In the genomic region with DNA sequence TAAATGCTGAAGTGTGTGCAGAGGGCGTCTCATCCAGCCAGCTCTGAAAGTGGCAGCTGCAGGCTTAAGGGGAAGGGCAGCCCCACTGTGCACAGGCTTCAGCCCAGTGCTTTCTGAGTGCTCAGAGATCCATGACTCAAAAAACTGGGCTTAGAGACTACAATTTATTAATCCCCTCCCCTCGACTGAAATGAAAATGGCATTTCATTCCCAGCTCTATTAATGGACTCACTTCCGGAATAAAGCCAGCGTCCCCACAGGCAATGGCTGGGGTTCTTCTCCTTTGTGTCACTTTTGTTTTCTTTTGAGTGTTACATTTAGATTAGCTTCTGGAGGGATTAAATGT, we compare ENCODE assay signal across 2 cellular contexts.
TF ChIP-seq lines count a peak whose summit lies in the region.

No MANE protein-coding gene starts in this region.

TF ChIP-seq in H1, 55 proteins besides CTCF, POLR2A, EP300 and RAD21:
- TF ChIP-seq EGR1 (IDR thresholded peaks at IDR 0.05; ENCODE audit: borderline replicate concordance, low read depth, low read length) (no peak), RNF2 (IDR thresholded peaks at IDR 0.05; ENCODE audit: borderline replicate concordance, low read depth, low read length, missing control alignments, poor library complexity, severe bottlenecking) (no peak), CREB1 (IDR thresholded peaks at IDR 0.05) (no peak), KDM5A (IDR thresholded peaks at IDR 0.05; ENCODE audit: low read length) (no peak), KDM4A (IDR thresholded peaks at IDR 0.05; ENCODE audit: low read depth, low read length, severe bottlenecking) (no peak), TEAD4 (IDR thresholded peaks at IDR 0.05; ENCODE audit: low read depth, low read length) (no peak), CBX8 (IDR thresholded peaks at IDR 0.05; ENCODE audit: borderline replicate concordance, low read depth, low read length) (no peak), TBP (IDR thresholded peaks at IDR 0.05; ENCODE audit: low read depth, low read length) (no peak), SIRT6 (IDR thresholded peaks at IDR 0.05; ENCODE audit: low read length) (no peak), SP1 (IDR thresholded peaks at IDR 0.05; ENCODE audit: low read depth, low read length) (no peak), CTBP2 (IDR thresholded peaks at IDR 0.05; ENCODE audit: borderline replicate concordance, insufficient read depth, insufficient read length, low read length) (no peak), BACH1 (IDR thresholded peaks at IDR 0.05; ENCODE audit: low read length) (no peak), SP4 (IDR thresholded peaks at IDR 0.05; ENCODE audit: low read length) (no peak), JUND (IDR thresholded peaks at IDR 0.05; ENCODE audit: low read length) (no peak), CHD1 (IDR thresholded peaks at IDR 0.05; ENCODE audit: low read depth, low read length) (no peak), TAF7 (optimal IDR thresholded peaks at IDR 0.05; ENCODE audit: borderline replicate concordance, low read depth, low read length) (no peak), BRCA1 (IDR thresholded peaks at IDR 0.05; ENCODE audit: low read depth, low read length) (no peak), NANOG (IDR thresholded peaks at IDR 0.05; ENCODE audit: insufficient read depth, low read depth, low read length, poor library complexity, severe bottlenecking) (no peak)
- TF ChIP-seq, protein P1, sequence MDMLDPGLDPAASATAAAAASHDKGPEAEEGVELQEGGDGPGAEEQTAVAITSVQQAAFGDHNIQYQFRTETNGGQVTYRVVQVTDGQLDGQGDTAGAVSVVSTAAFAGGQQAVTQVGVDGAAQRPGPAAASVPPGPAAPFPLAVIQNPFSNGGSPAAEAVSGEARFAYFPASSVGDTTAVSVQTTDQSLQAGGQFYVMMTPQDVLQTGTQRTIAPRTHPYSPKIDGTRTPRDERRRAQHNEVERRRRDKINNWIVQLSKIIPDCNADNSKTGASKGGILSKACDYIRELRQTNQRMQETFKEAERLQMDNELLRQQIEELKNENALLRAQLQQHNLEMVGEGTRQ (IDR thresholded peaks at IDR 0.05; ENCODE audit: low read length) = no peak

TF ChIP-seq in WTC11, 78 proteins besides CTCF, POLR2A, EP300 and RAD21:
- TF ChIP-seq ZSCAN18 (CRISPR knock-in tag; IDR thresholded peaks at IDR 0.05) (no peak), ZBTB21 (CRISPR knock-in tag; IDR thresholded peaks at IDR 0.05; ENCODE audit: borderline replicate concordance) (no peak), CBFB (CRISPR knock-in tag; IDR thresholded peaks at IDR 0.05; ENCODE audit: low read depth) (no peak), JAZF1 (CRISPR knock-in tag; IDR thresholded peaks at IDR 0.05) (no peak), MXD4 (CRISPR knock-in tag; IDR thresholded peaks at IDR 0.05; ENCODE audit: borderline replicate concordance) (no peak), ZNF423 (CRISPR knock-in tag; IDR thresholded peaks at IDR 0.05) (no peak), ESRRA (CRISPR knock-in tag; IDR thresholded peaks at IDR 0.05; ENCODE audit: borderline replicate concordance) (no peak), FOXP1 (CRISPR knock-in tag; IDR thresholded peaks at IDR 0.05; ENCODE audit: borderline replicate concordance) (no peak), FOXJ3 (CRISPR knock-in tag; IDR thresholded peaks at IDR 0.05; ENCODE audit: borderline replicate concordance) (no peak)
- TF ChIP-seq, protein P2, sequence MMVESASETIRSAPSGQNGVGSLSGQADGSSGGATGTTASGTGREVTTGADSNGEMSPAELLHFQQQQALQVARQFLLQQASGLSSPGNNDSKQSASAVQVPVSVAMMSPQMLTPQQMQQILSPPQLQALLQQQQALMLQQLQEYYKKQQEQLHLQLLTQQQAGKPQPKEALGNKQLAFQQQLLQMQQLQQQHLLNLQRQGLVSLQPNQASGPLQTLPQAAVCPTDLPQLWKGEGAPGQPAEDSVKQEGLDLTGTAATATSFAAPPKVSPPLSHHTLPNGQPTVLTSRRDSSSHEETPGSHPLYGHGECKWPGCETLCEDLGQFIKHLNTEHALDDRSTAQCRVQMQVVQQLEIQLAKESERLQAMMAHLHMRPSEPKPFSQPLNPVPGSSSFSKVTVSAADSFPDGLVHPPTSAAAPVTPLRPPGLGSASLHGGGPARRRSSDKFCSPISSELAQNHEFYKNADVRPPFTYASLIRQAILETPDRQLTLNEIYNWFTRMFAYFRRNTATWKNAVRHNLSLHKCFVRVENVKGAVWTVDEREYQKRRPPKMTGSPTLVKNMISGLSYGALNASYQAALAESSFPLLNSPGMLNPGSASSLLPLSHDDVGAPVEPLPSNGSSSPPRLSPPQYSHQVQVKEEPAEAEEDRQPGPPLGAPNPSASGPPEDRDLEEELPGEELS (CRISPR knock-in tag; IDR thresholded peaks at IDR 0.05) = no peak
- TF ChIP-seq, protein P3, sequence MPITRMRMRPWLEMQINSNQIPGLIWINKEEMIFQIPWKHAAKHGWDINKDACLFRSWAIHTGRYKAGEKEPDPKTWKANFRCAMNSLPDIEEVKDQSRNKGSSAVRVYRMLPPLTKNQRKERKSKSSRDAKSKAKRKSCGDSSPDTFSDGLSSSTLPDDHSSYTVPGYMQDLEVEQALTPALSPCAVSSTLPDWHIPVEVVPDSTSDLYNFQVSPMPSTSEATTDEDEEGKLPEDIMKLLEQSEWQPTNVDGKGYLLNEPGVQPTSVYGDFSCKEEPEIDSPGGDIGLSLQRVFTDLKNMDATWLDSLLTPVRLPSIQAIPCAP (CRISPR knock-in tag; IDR thresholded peaks at IDR 0.05) = no peak
- TF ChIP-seq, protein P4, sequence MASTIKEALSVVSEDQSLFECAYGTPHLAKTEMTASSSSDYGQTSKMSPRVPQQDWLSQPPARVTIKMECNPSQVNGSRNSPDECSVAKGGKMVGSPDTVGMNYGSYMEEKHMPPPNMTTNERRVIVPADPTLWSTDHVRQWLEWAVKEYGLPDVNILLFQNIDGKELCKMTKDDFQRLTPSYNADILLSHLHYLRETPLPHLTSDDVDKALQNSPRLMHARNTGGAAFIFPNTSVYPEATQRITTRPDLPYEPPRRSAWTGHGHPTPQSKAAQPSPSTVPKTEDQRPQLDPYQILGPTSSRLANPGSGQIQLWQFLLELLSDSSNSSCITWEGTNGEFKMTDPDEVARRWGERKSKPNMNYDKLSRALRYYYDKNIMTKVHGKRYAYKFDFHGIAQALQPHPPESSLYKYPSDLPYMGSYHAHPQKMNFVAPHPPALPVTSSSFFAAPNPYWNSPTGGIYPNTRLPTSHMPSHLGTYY (CRISPR knock-in tag; IDR thresholded peaks at IDR 0.05) = no peak
